7 cellular contexts compared by ENCODE assay signal in genomic region chr1:47754221-47754620, GRCh38.
"Had no signal": no experiment of that assay in that cellular context is flagged by ENCODE, and none has a peak within 500 bp of the region (broad histone marks: within the 10 kb centered on the region; RNA-seq: fewer than 3 reads in every experiment).

No MANE protein-coding gene starts in this region.

- H2AFZ ChIP-seq: GM23248 had no signal

- DNase-seq: GM23248, GOT3, H9, HCEC 1CT, IMR-90 had no signal

- H3K4me3 Mint-ChIP-seq: H9 had no signal

- H3K27ac Mint-ChIP-seq: H9 had no signal

- FAIRE-seq: HTR-8/SVneo, K562 had no signal

- H3K9me3 Mint-ChIP-seq: H9 had no signal

- H3K9ac ChIP-seq: GM23248 had no signal

- H3K4me3 ChIP-seq: GM23248, K562 had no signal

- H3K27ac ChIP-seq: GM23248 had no signal
